16 cellular contexts compared by ENCODE assay signal in the genomic region with DNA sequence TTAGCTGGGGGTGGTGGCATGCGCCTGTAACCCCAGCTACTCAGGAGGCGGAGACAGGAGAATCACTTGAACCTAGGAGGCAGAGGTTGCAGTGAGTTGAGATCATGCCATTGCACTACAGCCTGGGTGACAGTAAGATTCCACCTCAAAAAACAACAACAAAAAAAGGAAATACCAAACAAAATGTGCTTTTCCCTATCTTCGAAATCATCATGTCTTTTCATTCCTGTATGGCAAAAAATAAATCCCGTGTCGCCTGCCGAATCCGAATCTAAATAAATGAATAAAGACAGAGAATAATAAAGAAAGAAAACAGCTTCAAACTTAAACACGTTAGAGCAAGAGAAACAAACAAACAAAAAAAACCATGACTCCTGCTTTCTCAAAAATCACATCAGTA. TPM values are rescaled to one million over a fixed set of nuclear protein-coding genes. Genes with fewer than 3 reads are reported as not detected.
DNase-seq lines count a peak whose midpoint lies in the region; ATAC-seq, FAIRE-seq and TF ChIP-seq lines count a peak whose summit lies in the region.
"Had no signal": no experiment of that assay in that cellular context is flagged by ENCODE, and none has a peak within 500 bp of the region (broad histone marks: within the 10 kb centered on the region; RNA-seq: fewer than 3 reads in every experiment).

No MANE protein-coding gene starts in this region.

- peak overlapping the region; percentile 67; the same call in 1 of the 2 replicates for H3K9ac ChIP-seq in OCI-LY3 (ENCODE audit: low read length)
- no peak overlapping the region for H3K9ac ChIP-seq in K562 (ENCODE audit: insufficient read depth in 1 of 2, low read depth in 2 of 2, low read length in 2 of 2)

- CTCF ChIA-PET in CD4-positive, alpha-beta memory T cell (lab: Charles Lee; ENCODE audit: partially characterized antibody) = no interaction called here
- CTCF ChIA-PET in K562 (lab: Yijun Ruan, JAX; ENCODE audit: low intra/inter-chr PET ratio) = no interaction called here

- intact Hi-C loops in CD4-positive, alpha-beta memory T cell (cut with micrococcal nuclease) = no loop called here
- intact Hi-C loops in K562 (cut with micrococcal nuclease) = loop anchor here (2.0 kb wide), 1 partner anchor 91 kb away; no protein-coding TSS in a partner anchor
- intact Hi-C loops in left colon (cut with DNase I, micrococcal nuclease) = no loop called here
- intact Hi-C loops in mucosa of descending colon (cut with DNase I, micrococcal nuclease) = no loop called here

- BruUV-seq in K562 (replicated peaks; lab: Mats Ljungman, UMichigan) = no TSS peak

- H3K4me1 Mint-ChIP-seq in CD4-positive, alpha-beta memory T cell = peaks cover 36 to 68% (median 53%) of the 10 kb centered on the region in 4 donors
- H3K4me1 Mint-ChIP-seq in neural crest cell = peaks cover 67% of the 10 kb centered on the region

- H2AFZ ChIP-seq in OCI-LY3 (ENCODE audit: low read depth, low read length) = no peak overlapping the region
- H2AFZ ChIP-seq in K562 (ENCODE audit: low read depth, low read length) = no peak overlapping the region

- no peak for TF ChIP-seq EP300 in K562 (IDR thresholded peaks at IDR 0.05; ENCODE audit: low read length)

- DNase-seq in CD4-positive, alpha-beta memory T cell = no peak
- DNase-seq in K562 (ENCODE audit: extremely low read depth in 1 of 4, low spot score in 3 of 4) = no peak
- no peak for DNase-seq in neural crest cell (ENCODE audit: low read depth, low spot score)
- no peak for DNase-seq in left colon
- DNase-seq in mucosa of descending colon = no peak
- DNase-seq: activated CD8-positive, alpha-beta memory T cell treated with anti-CD3 and anti-CD28 coated beads, Interleukin-2, amount 50 U/mL, for 4 hours; cortex of kidney; Kasumi-1; NCI-H187 treated with DMSO at 0.1 percent for 48 hours; NCI-H774; Right ventricle myocardium superior had no signal

- ATAC-seq in K562 (no peak), HG02981 (IDR thresholded peaks at IDR 0.05; ENCODE audit: unreplicated experiment) (no peak), left colon (no peak), mucosa of descending colon (no peak), GM19397 (IDR thresholded peaks at IDR 0.05; ENCODE audit: unreplicated experiment) (no peak)

- H3K9me1 ChIP-seq in K562 (ENCODE audit: control insufficient read depth, insufficient read depth, low read length) = no peaks in the 10 kb centered on the region

- no peak overlapping the region for H3K4me3 ChIP-seq in CD4-positive, alpha-beta memory T cell (ENCODE audit: low read length in 2 of 2)
- H3K4me3 ChIP-seq in OCI-LY3 (ENCODE audit: low read length) = peak overlapping the region; percentile 69
- H3K4me3 ChIP-seq in K562 = no peak overlapping the region
- H3K4me3 ChIP-seq in mucosa of descending colon = no peak overlapping the region
- H3K4me3 ChIP-seq: prostate gland had no signal

- TF ChIP-seq CTCF in OCI-LY3 (IDR thresholded peaks at IDR 0.05; ENCODE audit: low read depth, low read length) (no peak), K562 (IDR thresholded peaks at IDR 0.05 in 2 of 3, conservative IDR thresholded peaks at IDR 0.05 in 1 of 3; ENCODE audit: insufficient read depth in 2 of 3, low read depth in 1 of 3, low read length in 3 of 3) (no peak), neural crest cell (conservative IDR thresholded peaks at IDR 0.05) (no peak), mucosa of descending colon (IDR thresholded peaks at IDR 0.05) (no peak)

- 78% methylated on average over 8 of the region's 8 CpGs for WGBS in K562 (ENCODE audit: insufficient coverage, low coverage, missing lambda C conversion rate)

- H3K27ac ChIP-seq in CD4-positive, alpha-beta memory T cell (ENCODE audit: low read depth, low read length) = no peak overlapping the region
- H3K27ac ChIP-seq in OCI-LY3 (ENCODE audit: low read length) = peak overlapping the region; percentile 91
- H3K27ac ChIP-seq in K562 (ENCODE audit: extremely low read depth, low read depth, low read length) = peak overlapping the region; percentile 59; the same call in 2 of the 3 replicates
- H3K27ac ChIP-seq: C4-2B, prostate gland had no signal

- H3K4me1 ChIP-seq in CD4-positive, alpha-beta memory T cell (ENCODE audit: insufficient read depth, low read length) = peaks cover 46% of the 10 kb centered on the region
- peaks cover 94% of the 10 kb centered on the region for H3K4me1 ChIP-seq in OCI-LY3 (ENCODE audit: low read length)
- H3K4me1 ChIP-seq in K562 (replicated peaks in 1 of 2; ENCODE audit: control insufficient read depth in 2 of 2, insufficient read depth in 2 of 2, low read length in 2 of 2) = peaks cover 11 to 46% of the 10 kb centered on the region in 2 experiments
- peaks cover 28% of the 10 kb centered on the region for H3K4me1 ChIP-seq in mucosa of descending colon (ENCODE audit: low read depth)

- no peak for TF ChIP-seq RAD21 in K562 (CRISPR knock-in tag; conservative IDR thresholded peaks at IDR 0.05 in 1 of 2, IDR thresholded peaks at IDR 0.05 in 1 of 2)

- H3K9me3 ChIP-seq in CD4-positive, alpha-beta memory T cell (ENCODE audit: control insufficient read depth in 1 of 2, low read length in 2 of 2) = no peaks in the 10 kb centered on the region
- H3K9me3 ChIP-seq in OCI-LY3 (ENCODE audit: insufficient read depth, low read length) (no peaks in the 10 kb centered on the region), K562 (replicated peaks; ENCODE audit: control insufficient read depth, insufficient read depth, low read depth, low read length) (no peaks in the 10 kb centered on the region), mucosa of descending colon (no peaks in the 10 kb centered on the region)
- H3K9me3 ChIP-seq: prostate gland had no signal

- H3K27me3 ChIP-seq in CD4-positive, alpha-beta memory T cell (ENCODE audit: insufficient read depth, low read length) = no peaks in the 10 kb centered on the region
- no peaks in the 10 kb centered on the region for H3K27me3 ChIP-seq in OCI-LY3 (ENCODE audit: low read depth, low read length)
- no peaks in the 10 kb centered on the region for H3K27me3 ChIP-seq in K562 (ENCODE audit: control insufficient read depth in 2 of 2, insufficient read depth in 2 of 2, low read length in 2 of 2)

- in situ Hi-C loops in K562 (cut with MboI) = no loop called here

- no peak for FAIRE-seq in K562 (lab: Jason Lieb, UNC)

- POLR2A ChIA-PET in CD4-positive, alpha-beta memory T cell (lab: Charles Lee; ENCODE audit: partially characterized antibody) = interaction anchor here (1.2 kb wide), 1 partner anchor 12 kb away, joined by 3 read pairs; a partner anchor contains a TSS
- POLR2A ChIA-PET in K562 (lab: Yijun Ruan, JAX) = interaction anchor here (0.7 to 1.3 kb wide), 2 partner anchors 14 to 655 kb away, joined by 3 to 4 read pairs; no protein-coding TSS in a partner anchor

- no peaks in the 10 kb centered on the region for H3K9me3 Mint-ChIP-seq in CD4-positive, alpha-beta memory T cell
- no peaks in the 10 kb centered on the region for H3K9me3 Mint-ChIP-seq in neural crest cell

- H3K36me3 ChIP-seq in CD4-positive, alpha-beta memory T cell (ENCODE audit: insufficient read depth, low read length) = no peaks in the 10 kb centered on the region
- peaks cover 10% of the 10 kb centered on the region for H3K36me3 ChIP-seq in OCI-LY3 (replicated peaks; ENCODE audit: low read depth, low read length)
- H3K36me3 ChIP-seq in K562 (ENCODE audit: control insufficient read depth, insufficient read depth, low read length) = peaks cover 14% of the 10 kb centered on the region; the same call in 2 of the 3 replicates
- H3K36me3 ChIP-seq in mucosa of descending colon (ENCODE audit: low read depth) = no peaks in the 10 kb centered on the region
- H3K36me3 ChIP-seq: prostate gland had no signal

- peak overlapping the region in 1 of 8 donors; percentile 57 for H3K4me3 Mint-ChIP-seq in CD4-positive, alpha-beta memory T cell
- no peak overlapping the region for H3K4me3 Mint-ChIP-seq in neural crest cell

- peak overlapping the region in 4 of 7 donors; percentile 10 to 51 (median 40) for H3K27ac Mint-ChIP-seq in CD4-positive, alpha-beta memory T cell
- H3K27ac Mint-ChIP-seq in neural crest cell (ENCODE audit: unreplicated experiment) = peak overlapping the region; percentile 86

- H4K20me1 ChIP-seq in OCI-LY3 (ENCODE audit: insufficient read depth, low read length) (peaks cover 34% of the 10 kb centered on the region), K562 (replicated peaks; ENCODE audit: control insufficient read depth, insufficient read depth, low read length) (peaks cover 4% of the 10 kb centered on the region; the same call in 1 of the 2 replicates)

- H3K4me2 ChIP-seq in OCI-LY3 (ENCODE audit: low read length) (peak overlapping the region; percentile 80), K562 (ENCODE audit: insufficient read depth, low read length) (no peak overlapping the region; the same call in 1 of the 2 replicates)

- TF ChIP-seq POLR2A in K562 (conservative IDR thresholded peaks at IDR 0.05) = no peak

- H3K27me3 Mint-ChIP-seq in CD4-positive, alpha-beta memory T cell = no peaks in the 10 kb centered on the region
- no peaks in the 10 kb centered on the region for H3K27me3 Mint-ChIP-seq in neural crest cell (ENCODE audit: low read depth)

- peaks cover 0 to 4% of the 10 kb centered on the region in 2 donors for H3K36me3 Mint-ChIP-seq in CD4-positive, alpha-beta memory T cell
- no peaks in the 10 kb centered on the region for H3K36me3 Mint-ChIP-seq in neural crest cell (ENCODE audit: low read depth)

- H3K79me2 ChIP-seq in OCI-LY3 (ENCODE audit: low read length) = peaks cover 97% of the 10 kb centered on the region
- H3K79me2 ChIP-seq in K562 (ENCODE audit: control insufficient read depth, insufficient read depth, low read length) = peaks cover 98% of the 10 kb centered on the region

RNA-seq across cellular contexts. Expression of a gene that starts 11.8 kb away (rescaled TPM):
- 1 to 10 TPM; 5.5 to 6.2 TPM for total RNA-seq in CD4-positive, alpha-beta memory T cell
- polyA plus RNA-seq in CD4-positive, alpha-beta memory T cell = 1 to 10 TPM in 1 of 2 donors, under 1 TPM in 1; 0.43 to 2.4 TPM
- total RNA-seq in K562 (2011; cell fraction: chromatin; rRNA removed; ENCODE audit: low replicate concordance) = 25.2 and 26.6 TPM in 2 replicates
- 24.6 and 27.5 TPM in 2 replicates for total RNA-seq in K562 (2011; cell fraction: nucleolus; rRNA removed)
- total RNA-seq in K562 (2011; cell fraction: nucleoplasm; rRNA removed) = 39.2 and 61.3 TPM in 2 replicates
- total RNA-seq in K562 (2014; rRNA removed) = 8.5 and 9.6 TPM in 2 replicates
- total RNA-seq in K562 (2014; rRNA removed; fragmentation: Illumina TruSeq; extraction: Trizol) = 23.4 and 24.2 TPM in 2 replicates
- total RNA-seq in K562 (2015; rRNA removed; fragmentation: Illumina TruSeq; extraction: Trizol) = 24.1 and 25.4 TPM in 2 replicates
- total RNA-seq in K562 (2021) = 23.7 and 25.7 TPM in 2 replicates
- 22.2 and 32.4 TPM in 2 replicates for polyA plus RNA-seq in K562 (2011; rRNA removed)
- polyA plus RNA-seq in K562 (2011; cell fraction: cytosol; rRNA removed) = 23.3 and 23.6 TPM in 2 replicates
- polyA plus RNA-seq in K562 (2011; cell fraction: nucleus; rRNA removed) = 12.0 and 14.7 TPM in 2 replicates
- 10.9 and 18.2 TPM in 2 replicates for polyA plus RNA-seq in K562 (2012)
- 30.9 and 32.6 TPM in 2 replicates for polyA plus RNA-seq in K562 (2014; fragmentation: Illumina TruSeq; extraction: Trizol)
- 10 to 100 TPM; 12.2 to 17.5 TPM for polyA plus RNA-seq in K562 (2014; fragmentation: Nextera tagmentation; extraction: Ambion mirVana)
- polyA plus RNA-seq in K562 (2014; rRNA removed) = 16.4 and 20.0 TPM in 2 replicates
- polyA minus RNA-seq in K562 (2011; rRNA and poly(A)+ RNA removed) = 31.7 and 44.1 TPM in 2 replicates
- polyA minus RNA-seq in K562 (2011; cell fraction: cytosol; rRNA and poly(A)+ RNA removed) = 17.4 and 24.1 TPM in 2 replicates
- 5.0 and 6.2 TPM in 2 replicates for polyA minus RNA-seq in K562 (2011; cell fraction: nucleus; rRNA and poly(A)+ RNA removed)
- 48.9 and 49.0 TPM in 2 replicates for total RNA-seq in neural crest cell
- 10 to 100 TPM; 58.1 to 64.8 TPM for total RNA-seq in left colon
- 10 to 100 TPM; 52.4 to 65.1 (median 60.2) TPM for total RNA-seq in mucosa of descending colon
